Comparison of ENCODE assay signal across 1 cellular context in the genomic region with DNA sequence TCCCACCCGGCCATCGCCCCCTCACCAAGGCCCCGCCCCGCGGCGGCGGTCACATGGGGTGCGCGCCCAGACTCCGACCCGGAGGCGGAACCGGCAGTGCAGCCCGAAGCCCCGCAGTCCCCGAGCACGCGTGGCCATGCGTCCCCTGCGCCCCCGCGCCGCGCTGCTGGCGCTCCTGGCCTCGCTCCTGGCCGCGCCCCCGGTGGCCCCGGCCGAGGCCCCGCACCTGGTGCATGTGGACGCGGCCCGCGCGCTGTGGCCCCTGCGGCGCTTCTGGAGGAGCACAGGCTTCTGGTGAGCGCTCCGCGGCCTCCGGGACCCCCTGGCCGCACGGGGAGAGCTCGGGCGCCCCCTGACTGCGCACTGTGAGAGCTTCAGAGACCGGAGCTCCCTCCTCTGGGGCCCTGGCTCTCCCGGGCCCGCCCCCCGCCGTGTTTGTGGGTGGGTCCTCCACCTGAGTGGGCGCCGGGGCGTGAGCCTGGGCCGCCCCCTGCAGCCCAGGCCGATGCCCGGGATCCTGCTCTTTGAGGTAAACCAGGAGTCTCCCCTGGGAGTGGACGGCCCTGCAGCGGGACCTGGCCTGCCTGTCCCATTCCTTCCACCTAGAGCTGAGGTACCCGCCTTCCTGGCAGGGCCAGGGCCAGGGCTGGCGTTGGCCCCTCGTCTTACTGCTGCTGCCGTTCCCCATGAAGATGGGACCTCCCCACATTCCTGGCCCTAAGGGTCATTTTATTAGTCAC.
TF ChIP-seq lines count a peak whose summit lies in the region.

Gene IDUA, plus strand, starts transcription at position 96 of the 740 bp plus-strand sequence. Its CDS starts 41 bp downstream, at position 137.

TF ChIP-seq in K562, 482 proteins besides CTCF, POLR2A, EP300 and RAD21 (continued from another document and continues in another):
- TF ChIP-seq GMEB1 (CRISPR knock-in tag; IDR thresholded peaks at IDR 0.05) (peak; percentile 55), HDAC2 (IDR thresholded peaks at IDR 0.05) (no peak), TOE1 (IDR thresholded peaks at IDR 0.05; ENCODE audit: borderline replicate concordance) (0 out of 2 replicates have a peak, but pooled peaks have one; percentile 14), TOE1 (CRISPR knock-in tag; IDR thresholded peaks at IDR 0.05; ENCODE audit: borderline replicate concordance, low read depth) (0 out of 2 replicates have a peak, but pooled peaks have one; percentile 46), SP2 (IDR thresholded peaks at IDR 0.05; ENCODE audit: extremely low read depth, low read depth, low read length, poor library complexity, severe bottlenecking) (no peak), PHTF2 (CRISPR knock-in tag; IDR thresholded peaks at IDR 0.05) (no peak), ZMIZ1 (IDR thresholded peaks at IDR 0.05; ENCODE audit: low read depth in 2 of 2, low read length in 2 of 2) (0 out of 4 replicates have a peak, but pooled peaks of 1 of the 2 experiments have one; percentile 13), KDM5B (IDR thresholded peaks at IDR 0.05; ENCODE audit: insufficient replicate concordance, low read depth, low read length) (peak; percentile 49), RBM34 (IDR thresholded peaks at IDR 0.05; ENCODE audit: borderline replicate concordance, insufficient read depth, low read length) (no peak), TCF7 (IDR thresholded peaks at IDR 0.05; ENCODE audit: borderline replicate concordance) (no peak), E2F5 (CRISPR knock-in tag; IDR thresholded peaks at IDR 0.05) (0 out of 2 replicates have a peak, but pooled peaks have one; percentile 61), HCFC1 (IDR thresholded peaks at IDR 0.05; ENCODE audit: low read depth, low read length) (0 out of 2 replicates have a peak, but pooled peaks have one; percentile 4), HIVEP1 (CRISPR knock-in tag; IDR thresholded peaks at IDR 0.05) (no peak), KAT7 (CRISPR knock-in tag; IDR thresholded peaks at IDR 0.05; ENCODE audit: borderline replicate concordance) (peak; percentile 91; the same call in 1 of the 2 replicates), ZNF79 (CRISPR knock-in tag; IDR thresholded peaks at IDR 0.05; ENCODE audit: low read depth) (no peak), FOXJ3 (CRISPR knock-in tag; IDR thresholded peaks at IDR 0.05) (no peak), ELF2 (CRISPR knock-in tag; IDR thresholded peaks at IDR 0.05) (peak; percentile 40; the same call in 1 of the 2 replicates), CTBP1 (IDR thresholded peaks at IDR 0.05; ENCODE audit: borderline replicate concordance) (peak; percentile 89), MNT (conservative IDR thresholded peaks at IDR 0.05) (peak; percentile 29 to 75; a peak in 3 of 4 replicates), TBP (optimal IDR thresholded peaks at IDR 0.05; ENCODE audit: low read depth, low read length) (peak; percentile 14), ZNF24 (IDR thresholded peaks at IDR 0.05) (peak; percentile 60), JUN (IDR thresholded peaks at IDR 0.05; ENCODE audit: borderline replicate concordance, low read depth, low read length) (0 out of 2 replicates have a peak, but pooled peaks have one; percentile 21), JUN (CRISPR knock-in tag; IDR thresholded peaks at IDR 0.05; ENCODE audit: borderline replicate concordance) (no peak; the same call in 1 of the 2 replicates), ZBTB17 (CRISPR knock-in tag; IDR thresholded peaks at IDR 0.05) (0 out of 2 replicates have a peak, but pooled peaks have one; percentile 30), AFF1 (IDR thresholded peaks at IDR 0.05; ENCODE audit: low read depth in 1 of 2, partially characterized antibody in 2 of 2) (no peak), ZNF785 (CRISPR knock-in tag; IDR thresholded peaks at IDR 0.05) (no peak), SP1 (CRISPR knock-in tag; IDR thresholded peaks at IDR 0.05) (peak; percentile 62), SRSF1 (IDR thresholded peaks at IDR 0.05; ENCODE audit: low read depth, low read length) (no peak), KLF10 (CRISPR knock-in tag; IDR thresholded peaks at IDR 0.05) (no peak), MCM7 (IDR thresholded peaks at IDR 0.05) (no peak)
- TF ChIP-seq, protein P1, sequence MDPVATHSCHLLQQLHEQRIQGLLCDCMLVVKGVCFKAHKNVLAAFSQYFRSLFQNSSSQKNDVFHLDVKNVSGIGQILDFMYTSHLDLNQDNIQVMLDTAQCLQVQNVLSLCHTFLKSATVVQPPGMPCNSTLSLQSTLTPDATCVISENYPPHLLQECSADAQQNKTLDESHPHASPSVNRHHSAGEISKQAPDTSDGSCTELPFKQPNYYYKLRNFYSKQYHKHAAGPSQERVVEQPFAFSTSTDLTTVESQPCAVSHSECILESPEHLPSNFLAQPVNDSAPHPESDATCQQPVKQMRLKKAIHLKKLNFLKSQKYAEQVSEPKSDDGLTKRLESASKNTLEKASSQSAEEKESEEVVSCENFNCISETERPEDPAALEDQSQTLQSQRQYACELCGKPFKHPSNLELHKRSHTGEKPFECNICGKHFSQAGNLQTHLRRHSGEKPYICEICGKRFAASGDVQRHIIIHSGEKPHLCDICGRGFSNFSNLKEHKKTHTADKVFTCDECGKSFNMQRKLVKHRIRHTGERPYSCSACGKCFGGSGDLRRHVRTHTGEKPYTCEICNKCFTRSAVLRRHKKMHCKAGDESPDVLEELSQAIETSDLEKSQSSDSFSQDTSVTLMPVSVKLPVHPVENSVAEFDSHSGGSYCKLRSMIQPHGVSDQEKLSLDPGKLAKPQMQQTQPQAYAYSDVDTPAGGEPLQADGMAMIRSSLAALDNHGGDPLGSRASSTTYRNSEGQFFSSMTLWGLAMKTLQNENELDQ (CRISPR knock-in tag; IDR thresholded peaks at IDR 0.05; ENCODE audit: borderline replicate concordance): no peak
- TF ChIP-seq, protein P2, sequence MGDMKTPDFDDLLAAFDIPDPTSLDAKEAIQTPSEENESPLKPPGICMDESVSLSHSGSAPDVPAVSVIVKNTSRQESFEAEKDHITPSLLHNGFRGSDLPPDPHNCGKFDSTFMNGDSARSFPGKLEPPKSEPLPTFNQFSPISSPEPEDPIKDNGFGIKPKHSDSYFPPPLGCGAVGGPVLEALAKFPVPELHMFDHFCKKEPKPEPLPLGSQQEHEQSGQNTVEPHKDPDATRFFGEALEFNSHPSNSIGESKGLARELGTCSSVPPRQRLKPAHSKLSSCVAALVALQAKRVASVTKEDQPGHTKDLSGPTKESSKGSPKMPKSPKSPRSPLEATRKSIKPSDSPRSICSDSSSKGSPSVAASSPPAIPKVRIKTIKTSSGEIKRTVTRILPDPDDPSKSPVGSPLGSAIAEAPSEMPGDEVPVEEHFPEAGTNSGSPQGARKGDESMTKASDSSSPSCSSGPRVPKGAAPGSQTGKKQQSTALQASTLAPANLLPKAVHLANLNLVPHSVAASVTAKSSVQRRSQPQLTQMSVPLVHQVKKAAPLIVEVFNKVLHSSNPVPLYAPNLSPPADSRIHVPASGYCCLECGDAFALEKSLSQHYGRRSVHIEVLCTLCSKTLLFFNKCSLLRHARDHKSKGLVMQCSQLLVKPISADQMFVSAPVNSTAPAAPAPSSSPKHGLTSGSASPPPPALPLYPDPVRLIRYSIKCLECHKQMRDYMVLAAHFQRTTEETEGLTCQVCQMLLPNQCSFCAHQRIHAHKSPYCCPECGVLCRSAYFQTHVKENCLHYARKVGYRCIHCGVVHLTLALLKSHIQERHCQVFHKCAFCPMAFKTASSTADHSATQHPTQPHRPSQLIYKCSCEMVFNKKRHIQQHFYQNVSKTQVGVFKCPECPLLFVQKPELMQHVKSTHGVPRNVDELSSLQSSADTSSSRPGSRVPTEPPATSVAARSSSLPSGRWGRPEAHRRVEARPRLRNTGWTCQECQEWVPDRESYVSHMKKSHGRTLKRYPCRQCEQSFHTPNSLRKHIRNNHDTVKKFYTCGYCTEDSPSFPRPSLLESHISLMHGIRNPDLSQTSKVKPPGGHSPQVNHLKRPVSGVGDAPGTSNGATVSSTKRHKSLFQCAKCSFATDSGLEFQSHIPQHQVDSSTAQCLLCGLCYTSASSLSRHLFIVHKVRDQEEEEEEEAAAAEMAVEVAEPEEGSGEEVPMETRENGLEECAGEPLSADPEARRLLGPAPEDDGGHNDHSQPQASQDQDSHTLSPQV (IDR thresholded peaks at IDR 0.05): peak; percentile 83
- TF ChIP-seq, protein P3, sequence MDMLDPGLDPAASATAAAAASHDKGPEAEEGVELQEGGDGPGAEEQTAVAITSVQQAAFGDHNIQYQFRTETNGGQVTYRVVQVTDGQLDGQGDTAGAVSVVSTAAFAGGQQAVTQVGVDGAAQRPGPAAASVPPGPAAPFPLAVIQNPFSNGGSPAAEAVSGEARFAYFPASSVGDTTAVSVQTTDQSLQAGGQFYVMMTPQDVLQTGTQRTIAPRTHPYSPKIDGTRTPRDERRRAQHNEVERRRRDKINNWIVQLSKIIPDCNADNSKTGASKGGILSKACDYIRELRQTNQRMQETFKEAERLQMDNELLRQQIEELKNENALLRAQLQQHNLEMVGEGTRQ (CRISPR knock-in tag; IDR thresholded peaks at IDR 0.05): peak; percentile 87
